8 cellular contexts compared by ENCODE assay signal in genomic region chr9:128553695-128554094, GRCh38. TPM values are rescaled to one million over a fixed set of nuclear protein-coding genes. Genes with fewer than 3 reads are reported as not detected.
A peak's percentile ranks its signal among the peaks of the same experiment; 100 is the strongest.
DNase-seq lines count a peak whose midpoint lies in the region; ATAC-seq, FAIRE-seq and TF ChIP-seq lines count a peak whose summit lies in the region.

No MANE protein-coding gene starts in this region.

- no peak overlapping the region for H3K27ac Mint-ChIP-seq in activated naive CD8-positive, alpha-beta T cell treated with anti-CD3 and anti-CD28 coated beads for 36 hours

- peaks cover 42% of the 10 kb centered on the region for H3K4me1 Mint-ChIP-seq in activated naive CD8-positive, alpha-beta T cell treated with anti-CD3 and anti-CD28 coated beads for 36 hours

- in situ Hi-C loops in gastrocnemius medialis (cut with MboI; ENCODE audit: low sequenced_read_pairs in 4 of 4), result no loop called here

- TF ChIP-seq CTCF in fibroblast of pulmonary artery (IDR thresholded peaks at IDR 0.05; ENCODE audit: low read length, missing control alignments) (no peak), gastrocnemius medialis (IDR thresholded peaks at IDR 0.05 in 4 of 5, conservative IDR thresholded peaks at IDR 0.05 in 1 of 5) (no peak)

- FAIRE-seq in RCC 7860 (lab: Jason Lieb, UNC), result no peak

- no peak for TF ChIP-seq POLR2A in gastrocnemius medialis (IDR thresholded peaks at IDR 0.05)

- no peaks in the 10 kb centered on the region for H3K9me3 ChIP-seq in gastrocnemius medialis

- H3K4me3 ChIP-seq in fibroblast of pulmonary artery (replicated peaks; ENCODE audit: low read depth, low read length) (peak overlapping the region; percentile 87), gastrocnemius medialis (peak overlapping the region; percentile 74 to 100 (median 91))

- no peaks in the 10 kb centered on the region for H3K27me3 Mint-ChIP-seq in activated naive CD8-positive, alpha-beta T cell treated with anti-CD3 and anti-CD28 coated beads for 36 hours

- ATAC-seq in gastrocnemius medialis, result no peak
- ATAC-seq in GM19035 (IDR thresholded peaks at IDR 0.05; ENCODE audit: unreplicated experiment), result no peak

- peak overlapping the region; percentile 77 to 97 (median 92) for H3K27ac ChIP-seq in gastrocnemius medialis

- H3K27me3 ChIP-seq in gastrocnemius medialis, result no peaks in the 10 kb centered on the region

- peaks cover 2% of the 10 kb centered on the region for H3K36me3 Mint-ChIP-seq in activated naive CD8-positive, alpha-beta T cell treated with anti-CD3 and anti-CD28 coated beads for 36 hours

- H3K36me3 ChIP-seq in gastrocnemius medialis, result no peaks in the 10 kb centered on the region

- no peak overlapping the region for H3K4me3 Mint-ChIP-seq in activated naive CD8-positive, alpha-beta T cell treated with anti-CD3 and anti-CD28 coated beads for 36 hours

- no peaks in the 10 kb centered on the region for H3K9me3 Mint-ChIP-seq in activated naive CD8-positive, alpha-beta T cell treated with anti-CD3 and anti-CD28 coated beads for 36 hours

- H3K4me1 ChIP-seq in gastrocnemius medialis, result peaks cover 49 to 57% of the 10 kb centered on the region in 2 donors

- DNase-seq in GM03348 (ENCODE audit: low spot score) (peak; percentile 43), RCC 7860 (ENCODE audit: low spot score) (peak; percentile 48), fibroblast of pulmonary artery (ENCODE audit: low read depth) (peak; percentile 92), gastrocnemius medialis (no peak), iPS-NIHi7 (ENCODE audit: extremely low spot score) (no peak), NCI-H2081 treated with DMSO at 0.1 percent for 48 hours (lab: John Stamatoyannopoulos, UW) (no peak)
- no peak for DNase-seq in activated naive CD8-positive, alpha-beta T cell treated with anti-CD3 and anti-CD28 coated beads for 36 hours

- intact Hi-C loops in gastrocnemius medialis (cut with DNase I; ENCODE audit: low total_unique reads), result loop anchor here (2.0 to 5.0 kb wide), 2 partner anchors 51 to 55 kb away; partner anchors contain the start of gene GLE1

RNA-seq across cellular contexts. Expression of gene SPTAN1, which starts 1.3 kb away (rescaled TPM):
- total RNA-seq in gastrocnemius medialis, result 10 to 100 TPM; 30.2 to 41.5 (median 33.0) TPM
- 100 to 1,000 TPM; 142 to 143 TPM for total RNA-seq in activated naive CD8-positive, alpha-beta T cell treated with anti-CD3 and anti-CD28 coated beads for 36 hours

RNA-seq across cellular contexts. Expression of gene GLE1, which starts 49.2 kb away (rescaled TPM):
- 10 to 100 TPM; 31.4 to 56.7 (median 32.7) TPM for total RNA-seq in gastrocnemius medialis
- total RNA-seq in activated naive CD8-positive, alpha-beta T cell treated with anti-CD3 and anti-CD28 coated beads for 36 hours, result 10 to 100 TPM; 45.1 to 45.8 TPM

Comparison
In these comparisons a context has a peak if more than half of its experiments do, and no peak if none do; other contexts are left out.
1. DNase-seq: peak in GM03348 (single experiment), RCC 7860 (single experiment) and fibroblast of pulmonary artery (single experiment); none in gastrocnemius medialis (0 of 2), iPS-NIHi7 (single experiment), activated naive CD8-positive, alpha-beta T cell treated with anti-CD3 and anti-CD28 coated beads for 36 hours (single experiment) and NCI-H2081 treated with DMSO at 0.1 percent for 48 hours (single experiment).